2 cellular contexts compared by ENCODE assay signal in genomic region chr20:43448748-43449535, GRCh38.
TF ChIP-seq lines count a peak whose summit lies in the region.

No MANE protein-coding gene starts in this region.

TF ChIP-seq in HEK293, 187 proteins besides CTCF, POLR2A, EP300 and RAD21 (continued from another document):
- TF ChIP-seq ZNF654 (tag by site-specific recombination; IDR thresholded peaks at IDR 0.05; ENCODE audit: low read depth), result peak; percentile 91
- no peak for TF ChIP-seq ZNF704 (tag by site-specific recombination; IDR thresholded peaks at IDR 0.05)
- no peak for TF ChIP-seq MYNN (tag by site-specific recombination; IDR thresholded peaks at IDR 0.05; ENCODE audit: borderline replicate concordance)
- no peak for TF ChIP-seq ZNF121 (tag by site-specific recombination; IDR thresholded peaks at IDR 0.05)
- no peak for TF ChIP-seq ZNF701 (tag by site-specific recombination; IDR thresholded peaks at IDR 0.05)
- TF ChIP-seq YY1 (tag by site-specific recombination; IDR thresholded peaks at IDR 0.05), result no peak
- TF ChIP-seq ZNF544 (tag by site-specific recombination; IDR thresholded peaks at IDR 0.05), result no peak
- no peak for TF ChIP-seq ZNF416 (tag by site-specific recombination; IDR thresholded peaks at IDR 0.05)
- TF ChIP-seq MEIS1 (CRISPR knock-in tag; IDR thresholded peaks at IDR 0.05; ENCODE audit: borderline replicate concordance), result no peak
- no peak for TF ChIP-seq OSR2 (tag by site-specific recombination; IDR thresholded peaks at IDR 0.05)
- no peak for TF ChIP-seq ZNF560 (tag by site-specific recombination; IDR thresholded peaks at IDR 0.05; ENCODE audit: borderline replicate concordance)
TF ChIP-seq in HEK293: peak in this region for 2.

TF ChIP-seq in neural cell, 6 proteins besides CTCF, POLR2A, EP300 and RAD21 (continued from another document):
- peak; percentile 89 for TF ChIP-seq SMC3 (conservative IDR thresholded peaks at IDR 0.05; ENCODE audit: poor library complexity)
- no peak for TF ChIP-seq TAF1 (IDR thresholded peaks at IDR 0.05; ENCODE audit: low read depth)
- TF ChIP-seq POLR2AphosphoS5 (IDR thresholded peaks at IDR 0.05), result no peak
